ENCODE assay signal across 8 cellular contexts in genomic region chr19:55258476-55258827, GRCh38. TPM values are rescaled to one million over a fixed set of nuclear protein-coding genes. Genes with fewer than 3 reads are reported as not detected.
DNase-seq lines count a peak whose midpoint lies in the region; ATAC-seq and TF ChIP-seq lines count a peak whose summit lies in the region.

No MANE protein-coding gene starts in this region.

- peak overlapping the region; percentile 97 for H3K4me3 Mint-ChIP-seq in memory B cell

- H3K27ac ChIP-seq in SJSA1 (peak overlapping the region; percentile 28; the same call in 1 of the 2 replicates), substantia nigra (ENCODE audit: low read depth, low read length, poor library complexity, severe bottlenecking) (peak overlapping the region; percentile 81)

- ATAC-seq in HG02759 (IDR thresholded peaks at IDR 0.05; ENCODE audit: unreplicated experiment), result peak; percentile 26
- ATAC-seq in memory B cell (ENCODE audit: low read depth), result peak; percentile 3

- H3K4me3 ChIP-seq in SJSA1, result peak overlapping the region; percentile 82

- peaks cover 5% of the 10 kb centered on the region for H3K36me3 Mint-ChIP-seq in memory B cell

- H3K27ac Mint-ChIP-seq in memory B cell, result peak overlapping the region; percentile 95

- H3K27me3 Mint-ChIP-seq in memory B cell, result no peaks in the 10 kb centered on the region

- H3K27me3 ChIP-seq in SJSA1 (replicated peaks), result no peaks in the 10 kb centered on the region

- H3K36me3 ChIP-seq in SJSA1, result peaks cover 37% of the 10 kb centered on the region

- in situ Hi-C loops in GM13977 (cut with MboI; ENCODE audit: low pct_unique_long_range_greater_than_20kb, low sequenced_read_pairs, unreplicated experiment), result no loop called here

- no peaks in the 10 kb centered on the region for H3K9me3 ChIP-seq in SJSA1 (replicated peaks)

- peaks cover 43% of the 10 kb centered on the region for H3K4me1 Mint-ChIP-seq in memory B cell

- H3K9me3 Mint-ChIP-seq in memory B cell, result no peaks in the 10 kb centered on the region

- H3K4me1 ChIP-seq in SJSA1 (replicated peaks), result peaks cover 18% of the 10 kb centered on the region

- DNase-seq in GM13977 (ENCODE audit: low spot score), result peak; percentile 83
- no peak for DNase-seq in SJSA1 (ENCODE audit: low read depth in 1 of 2, low spot score in 2 of 2)
- peak; percentile 50 for DNase-seq in cerebellum (ENCODE audit: low spot score)
- DNase-seq in memory B cell (ENCODE audit: low spot score in 2 of 2), result no peak
- DNase-seq in substantia nigra (lab: John Stamatoyannopoulos, UW), result peak in 9 of 49 donors; percentile 38 to 71 (median 58)
- no peak for DNase-seq in NCI-H1048 (lab: John Stamatoyannopoulos, UW)
- DNase-seq in NCI-H2196 (lab: John Stamatoyannopoulos, UW; ENCODE audit: unreplicated experiment), result no peak

- no peak for TF ChIP-seq CTCF in GM13977 (IDR thresholded peaks at IDR 0.05; ENCODE audit: extremely low read depth, insufficient read depth, missing control alignments)

RNA-seq across cellular contexts. Expression of gene PPP6R1, which starts 0.4 kb away (rescaled TPM):
- 33.6 and 48.0 TPM in 2 replicates for total RNA-seq in SJSA1 (2014; rRNA removed; shearing (Covaris generic))
- 15.4 TPM for total RNA-seq in cerebellum

RNA-seq across cellular contexts. Expression of gene HSPBP1, which starts 21.5 kb away (rescaled TPM):
- total RNA-seq in SJSA1 (2014; rRNA removed; shearing (Covaris generic)), result 43.5 and 51.4 TPM in 2 replicates
- 12.5 TPM for total RNA-seq in cerebellum

RNA-seq across cellular contexts. Expression of gene BRSK1, which starts 25.3 kb away (rescaled TPM):
- total RNA-seq in SJSA1 (2014; rRNA removed; shearing (Covaris generic)), result 8.5 and 10.3 TPM in 2 replicates
- total RNA-seq in cerebellum, result 69.8 TPM

RNA-seq across cellular contexts. Expression of gene TMEM86B, which starts 29.9 kb away (rescaled TPM):
- 0.94 and 1.8 TPM in 2 replicates for total RNA-seq in SJSA1 (2014; rRNA removed; shearing (Covaris generic))
- total RNA-seq in cerebellum, result 3.1 TPM

RNA-seq across cellular contexts. Expression of gene PTPRH, which starts 49.2 kb away (rescaled TPM):
- 1.4 and 2.0 TPM in 2 replicates for total RNA-seq in SJSA1 (2014; rRNA removed; shearing (Covaris generic))
- total RNA-seq in cerebellum, result 0.73 TPM

Comparison
In these comparisons a context has a peak if more than half of its experiments do, and no peak if none do; other contexts are left out.
1. DNase-seq: peak in GM13977 (single experiment) and cerebellum (single experiment); none in SJSA1 (0 of 2), memory B cell (0 of 2), NCI-H1048 (single experiment) and NCI-H2196 (single experiment).